28 cellular contexts compared by ENCODE assay signal in the genomic region with DNA sequence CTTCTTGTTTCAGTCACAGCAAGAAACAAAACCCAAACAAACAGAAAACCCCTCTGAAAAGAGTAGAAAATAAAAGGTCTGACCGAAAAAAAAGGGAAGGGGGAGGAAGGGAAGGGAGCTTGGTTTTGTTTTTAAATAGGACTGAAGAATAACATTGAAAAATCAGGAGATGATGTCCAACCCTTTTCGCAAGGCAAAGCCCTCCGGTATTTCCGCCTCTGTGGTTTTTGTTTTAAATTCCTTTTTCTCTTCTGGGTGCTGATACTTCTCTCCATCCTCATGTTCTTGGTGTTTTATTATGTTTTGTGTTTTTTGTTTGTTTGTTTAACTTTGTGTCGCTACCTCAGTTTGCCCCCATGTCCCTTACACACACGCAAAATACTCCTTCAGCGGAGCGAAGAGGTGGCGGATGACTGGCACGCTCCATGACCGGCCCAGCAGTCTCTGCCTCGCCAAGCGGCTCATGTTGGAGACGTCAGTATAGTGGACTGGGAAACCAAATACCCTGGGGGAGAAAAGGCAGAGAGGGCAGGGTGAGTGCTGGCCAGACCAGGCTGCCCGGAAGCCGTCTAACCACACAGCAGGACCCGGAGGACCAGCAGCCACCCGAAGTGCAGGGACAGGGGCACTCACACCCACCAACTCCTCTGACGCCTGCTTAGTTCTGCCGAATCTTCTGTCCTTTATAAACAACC.
A peak's percentile ranks its signal among the peaks of the same experiment; 100 is the strongest.
DNase-seq lines count a peak whose midpoint lies in the region; ATAC-seq and TF ChIP-seq lines count a peak whose summit lies in the region.
"Had no signal": no experiment of that assay in that cellular context is flagged by ENCODE, and none has a peak within 500 bp of the region (broad histone marks: within the 10 kb centered on the region; RNA-seq: fewer than 3 reads in every experiment).

No MANE protein-coding gene starts in this region.

- peaks cover 18 to 31% (median 21%) of the 10 kb centered on the region in 4 donors for H3K4me1 ChIP-seq in esophagus muscularis mucosa
- H3K4me1 ChIP-seq: prostate gland had no signal

- intact Hi-C loops in sciatic nerve (cut with DNase I) (no loop called here), esophagus muscularis mucosa (cut with DNase I) (no loop called here)

- no peaks in the 10 kb centered on the region for H3K27me3 Mint-ChIP-seq in activated naive CD4-positive, alpha-beta T cell treated with anti-CD3 and anti-CD28 coated beads, Interleukin-2, amount 10 ng/mL, durations not matched to agents 7 days and 5 days
- H3K27me3 Mint-ChIP-seq in activated naive CD8-positive, alpha-beta T cell treated with anti-CD3 and anti-CD28 coated beads, Interleukin-2, amount 50 U/mL, for 24 hours = no peaks in the 10 kb centered on the region
- H3K27me3 Mint-ChIP-seq: B cell; central memory CD8-positive, alpha-beta T cell had no signal

- H3K36me3 Mint-ChIP-seq in activated naive CD4-positive, alpha-beta T cell treated with anti-CD3 and anti-CD28 coated beads, Interleukin-2, amount 10 ng/mL, durations not matched to agents 7 days and 5 days = peaks cover 57% of the 10 kb centered on the region
- H3K36me3 Mint-ChIP-seq in activated naive CD8-positive, alpha-beta T cell treated with anti-CD3 and anti-CD28 coated beads, Interleukin-2, amount 50 U/mL, for 24 hours (ENCODE audit: low read depth) = peaks cover 35% of the 10 kb centered on the region

- TF ChIP-seq CTCF in esophagus muscularis mucosa (IDR thresholded peaks at IDR 0.05) = no peak

- no peaks in the 10 kb centered on the region for H3K4me1 Mint-ChIP-seq in activated naive CD4-positive, alpha-beta T cell treated with anti-CD3 and anti-CD28 coated beads, Interleukin-2, amount 10 ng/mL, durations not matched to agents 7 days and 5 days
- H3K4me1 Mint-ChIP-seq in activated naive CD8-positive, alpha-beta T cell treated with anti-CD3 and anti-CD28 coated beads, Interleukin-2, amount 50 U/mL, for 24 hours = peaks cover 4% of the 10 kb centered on the region
- H3K4me1 Mint-ChIP-seq: B cell; central memory CD8-positive, alpha-beta T cell had no signal

- H3K27me3 ChIP-seq in esophagus muscularis mucosa = no peaks in the 10 kb centered on the region
- H3K27me3 ChIP-seq: ascending aorta, heart left ventricle, neutrophil, tibial nerve had no signal

- H3K9me3 Mint-ChIP-seq in activated naive CD4-positive, alpha-beta T cell treated with anti-CD3 and anti-CD28 coated beads, Interleukin-2, amount 10 ng/mL, durations not matched to agents 7 days and 5 days = no peaks in the 10 kb centered on the region
- H3K9me3 Mint-ChIP-seq in activated naive CD8-positive, alpha-beta T cell treated with anti-CD3 and anti-CD28 coated beads, Interleukin-2, amount 50 U/mL, for 24 hours = no peaks in the 10 kb centered on the region
- H3K9me3 Mint-ChIP-seq: CD8-positive, alpha-beta memory T cell; central memory CD8-positive, alpha-beta T cell had no signal

- no peak overlapping the region for H3K4me3 Mint-ChIP-seq in activated naive CD4-positive, alpha-beta T cell treated with anti-CD3 and anti-CD28 coated beads, Interleukin-2, amount 10 ng/mL, durations not matched to agents 7 days and 5 days
- no peak overlapping the region for H3K4me3 Mint-ChIP-seq in activated naive CD8-positive, alpha-beta T cell treated with anti-CD3 and anti-CD28 coated beads, Interleukin-2, amount 50 U/mL, for 24 hours
- H3K4me3 Mint-ChIP-seq: activated CD8-positive, alpha-beta T cell treated with anti-CD3 and anti-CD28 coated beads, Interleukin-2, amount 10 ng/mL, durations not matched to agents 7 days and 5 days; B cell; CD8-positive, alpha-beta memory T cell; central memory CD8-positive, alpha-beta T cell had no signal

- no peak overlapping the region for H3K4me3 ChIP-seq in esophagus muscularis mucosa
- H3K4me3 ChIP-seq: ascending aorta, heart left ventricle, prostate gland, tibial nerve had no signal

- peaks cover 38 to 81% (median 70%) of the 10 kb centered on the region in 4 donors for H3K36me3 ChIP-seq in esophagus muscularis mucosa

- H3K27ac Mint-ChIP-seq in activated naive CD4-positive, alpha-beta T cell treated with anti-CD3 and anti-CD28 coated beads, Interleukin-2, amount 10 ng/mL, durations not matched to agents 7 days and 5 days = peak overlapping the region; percentile 3
- H3K27ac Mint-ChIP-seq in activated naive CD8-positive, alpha-beta T cell treated with anti-CD3 and anti-CD28 coated beads, Interleukin-2, amount 50 U/mL, for 24 hours = peak overlapping the region; percentile 56
- H3K27ac Mint-ChIP-seq: activated CD8-positive, alpha-beta T cell treated with anti-CD3 and anti-CD28 coated beads, Interleukin-2, amount 10 ng/mL, durations not matched to agents 7 days and 5 days; B cell had no signal

- TF ChIP-seq POLR2A in esophagus muscularis mucosa (IDR thresholded peaks at IDR 0.05; ENCODE audit: low read depth) = no peak

- no peak for DNase-seq in activated naive CD4-positive, alpha-beta T cell treated with anti-CD3 and anti-CD28 coated beads, Interleukin-2, amount 10 ng/mL, durations not matched to agents 7 days and 5 days
- no peak for DNase-seq in activated naive CD4-positive, alpha-beta T cell (lab: John Stamatoyannopoulos, UW)
- no peak for DNase-seq in activated naive CD8-positive, alpha-beta T cell treated with anti-CD3 and anti-CD28 coated beads, Interleukin-2, amount 50 U/mL, for 24 hours
- DNase-seq in iris pigment epithelial cell (ENCODE audit: low read depth) (peak; percentile 61), sciatic nerve (ENCODE audit: low spot score) (no peak), esophagus muscularis mucosa (ENCODE audit: extremely low spot score) (no peak), NAMALWA (ENCODE audit: low spot score) (no peak)
- no peak for DNase-seq in stimulated activated CD4-positive, alpha-beta T cell treated with anti-CD3 and anti-CD28 coated beads, Interleukin-4, amount 100 ng/mL, for 1 hour
- DNase-seq: activated CD8-positive, alpha-beta T cell treated with anti-CD3 and anti-CD28 coated beads, Interleukin-2, amount 10 ng/mL, durations not matched to agents 7 days and 5 days; activated gamma-delta T cell treated with Interleukin-2 at 50 U/mL for 16 hours; activated T-cell treated with anti-CD3 and anti-CD28 coated beads for 4 hours; CD8-positive, alpha-beta memory T cell; erythroblast; foreskin fibroblast; H7; Kasumi-1; kidney glomerular epithelial cell; NCI-H446 treated with DMSO at 0.1 percent for 48 hours; NCI-H82; stimulated activated naive CD4-positive, alpha-beta T cell; T-helper 2 cell had no signal

- 89% methylated on average over 20 of the region's 20 CpGs for WGBS in esophagus muscularis mucosa

- no peak overlapping the region for H3K27ac ChIP-seq in esophagus muscularis mucosa (replicated peaks in 1 of 4)
- H3K27ac ChIP-seq: ascending aorta, heart left ventricle, neutrophil, prostate gland had no signal

- no peak for TF ChIP-seq EP300 in esophagus muscularis mucosa (IDR thresholded peaks at IDR 0.05)

- no peak for ATAC-seq in activated naive CD8-positive, alpha-beta T cell treated with anti-CD3 and anti-CD28 coated beads, Interleukin-2, amount 50 U/mL, for 24 hours
- ATAC-seq in sciatic nerve = peak; percentile 28
- ATAC-seq: activated CD8-positive, alpha-beta T cell treated with anti-CD3 and anti-CD28 coated beads, Interleukin-2, amount 10 ng/mL, durations not matched to agents 7 days and 5 days; heart left ventricle had no signal

- H3K9me3 ChIP-seq in esophagus muscularis mucosa = no peaks in the 10 kb centered on the region
- H3K9me3 ChIP-seq: ascending aorta, heart left ventricle, neutrophil, prostate gland, tibial nerve had no signal

- CTCF ChIA-PET in activated naive CD4-positive, alpha-beta T cell treated with anti-CD3 and anti-CD28 coated beads, Interleukin-2, amount 10 ng/mL, durations not matched to agents 7 days and 5 days (lab: Charles Lee) = no interaction called here
